In genomic region chr12:14373202-14373601, GRCh38 we compare ENCODE assay signal across 10 cellular contexts. TPM values are rescaled to one million over a fixed set of nuclear protein-coding genes. Genes with fewer than 3 reads are reported as not detected.
DNase-seq lines count a peak whose midpoint lies in the region; ATAC-seq lines count a peak whose summit lies in the region.
"Had no signal": no experiment of that assay in that cellular context is flagged by ENCODE, and none has a peak within 500 bp of the region (broad histone marks: within the 10 kb centered on the region; RNA-seq: fewer than 3 reads in every experiment).

No MANE protein-coding gene starts in this region.

- no peaks in the 10 kb centered on the region for H3K27me3 Mint-ChIP-seq in activated T-cell treated with anti-CD3 and anti-CD28 coated beads, Interleukin-2, amount 50 U/mL, for 72 hours (ENCODE audit: low read depth)
- H3K27me3 Mint-ChIP-seq in stimulated activated naive CD8-positive, alpha-beta T cell treated with anti-CD3 and anti-CD28 coated beads, Interleukin-15, amount 100 ng/mL, for 72 hours, result no peaks in the 10 kb centered on the region

- no peak for DNase-seq in activated T-cell treated with anti-CD3 and anti-CD28 coated beads, Interleukin-2, amount 50 U/mL, for 72 hours
- DNase-seq in activated T-cell treated with anti-CD3 and anti-CD28 coated beads for 4 hours, result no peak
- DNase-seq in activated naive CD4-positive, alpha-beta T cell treated with anti-CD3 and anti-CD28 coated beads, Interleukin-2, amount 50 U/mL, for 72 hours (ENCODE audit: low spot score in 2 of 2), result no peak
- peak; percentile 38 for DNase-seq in iris pigment epithelial cell (ENCODE audit: low read depth)
- DNase-seq in stimulated activated naive CD8-positive, alpha-beta T cell treated with anti-CD3 and anti-CD28 coated beads, Interleukin-15, amount 100 ng/mL, for 72 hours, result no peak
- DNase-seq in Kasumi-1 (lab: John Stamatoyannopoulos, UW), result no peak
- no peak for DNase-seq in SKM-1 (lab: John Stamatoyannopoulos, UW; ENCODE audit: unreplicated experiment)
- DNase-seq: heart right ventricle, NCI-H446 treated with DMSO at 0.1 percent for 48 hours had no signal

- peaks cover 69% of the 10 kb centered on the region for H3K4me1 Mint-ChIP-seq in activated T-cell treated with anti-CD3 and anti-CD28 coated beads, Interleukin-2, amount 50 U/mL, for 72 hours (ENCODE audit: low read depth)
- H3K4me1 Mint-ChIP-seq in stimulated activated naive CD8-positive, alpha-beta T cell treated with anti-CD3 and anti-CD28 coated beads, Interleukin-15, amount 100 ng/mL, for 72 hours, result peaks cover 59% of the 10 kb centered on the region

- H3K36me3 Mint-ChIP-seq in activated T-cell treated with anti-CD3 and anti-CD28 coated beads, Interleukin-2, amount 50 U/mL, for 72 hours (ENCODE audit: insufficient read depth in 2 of 2), result peaks cover 4 to 24% of the 10 kb centered on the region in 2 donors
- peaks cover 13 to 40% of the 10 kb centered on the region in 2 donors for H3K36me3 Mint-ChIP-seq in activated naive CD4-positive, alpha-beta T cell treated with anti-CD3 and anti-CD28 coated beads, Interleukin-2, amount 50 U/mL, for 72 hours

- peak overlapping the region; percentile 98 for H3K27ac Mint-ChIP-seq in activated T-cell treated with anti-CD3 and anti-CD28 coated beads, Interleukin-2, amount 50 U/mL, for 72 hours
- H3K27ac Mint-ChIP-seq in activated naive CD4-positive, alpha-beta T cell treated with anti-CD3 and anti-CD28 coated beads, Interleukin-2, amount 50 U/mL, for 72 hours, result peak overlapping the region; percentile 25 to 94
- peak overlapping the region; percentile 75 to 97 for H3K27ac Mint-ChIP-seq in stimulated activated naive CD8-positive, alpha-beta T cell treated with anti-CD3 and anti-CD28 coated beads, Interleukin-15, amount 100 ng/mL, for 72 hours

- H3K4me3 Mint-ChIP-seq in activated T-cell treated with anti-CD3 and anti-CD28 coated beads, Interleukin-2, amount 50 U/mL, for 72 hours, result peak overlapping the region; percentile 63 to 89
- peak overlapping the region; percentile 56 to 72 for H3K4me3 Mint-ChIP-seq in stimulated activated naive CD8-positive, alpha-beta T cell treated with anti-CD3 and anti-CD28 coated beads, Interleukin-15, amount 100 ng/mL, for 72 hours

- no peaks in the 10 kb centered on the region for H3K9me3 Mint-ChIP-seq in activated T-cell treated with anti-CD3 and anti-CD28 coated beads, Interleukin-2, amount 50 U/mL, for 72 hours
- H3K9me3 Mint-ChIP-seq in activated naive CD4-positive, alpha-beta T cell treated with anti-CD3 and anti-CD28 coated beads, Interleukin-2, amount 50 U/mL, for 72 hours, result peaks cover 0 to 7% of the 10 kb centered on the region in 2 donors
- no peaks in the 10 kb centered on the region for H3K9me3 Mint-ChIP-seq in stimulated activated naive CD8-positive, alpha-beta T cell treated with anti-CD3 and anti-CD28 coated beads, Interleukin-15, amount 100 ng/mL, for 72 hours

- peak in 1 of 2 donors; percentile 50 for ATAC-seq in activated T-cell treated with anti-CD3 and anti-CD28 coated beads, Interleukin-2, amount 50 U/mL, for 72 hours (replicated peaks in 1 of 2)
- ATAC-seq in activated naive CD4-positive, alpha-beta T cell treated with anti-CD3 and anti-CD28 coated beads, Interleukin-2, amount 50 U/mL, for 72 hours, result peak; percentile 42 to 69
- no peak for ATAC-seq in stimulated activated naive CD8-positive, alpha-beta T cell treated with anti-CD3 and anti-CD28 coated beads, Interleukin-15, amount 100 ng/mL, for 72 hours
- no peak for ATAC-seq in HG03196 (IDR thresholded peaks at IDR 0.05; ENCODE audit: unreplicated experiment)

RNA-seq across cellular contexts. Expression of gene ATF7IP, which starts 7.7 kb away (rescaled TPM):
- 100 to 1,000 TPM; 129 to 139 TPM for total RNA-seq in activated T-cell treated with anti-CD3 and anti-CD28 coated beads, Interleukin-2, amount 50 U/mL, for 72 hours
- total RNA-seq in activated naive CD4-positive, alpha-beta T cell treated with anti-CD3 and anti-CD28 coated beads, Interleukin-2, amount 50 U/mL, for 72 hours, result 10 to 100 TPM; 78.1 to 85.5 TPM

Comparison
In these comparisons a context has a peak if more than half of its experiments do, and no peak if none do; other contexts are left out.
1. ATAC-seq: peak in activated naive CD4-positive, alpha-beta T cell treated with anti-CD3 and anti-CD28 coated beads, Interleukin-2, amount 50 U/mL, for 72 hours (2 of 2); none in stimulated activated naive CD8-positive, alpha-beta T cell treated with anti-CD3 and anti-CD28 coated beads, Interleukin-15, amount 100 ng/mL, for 72 hours (single experiment) and HG03196 (single experiment).
2. Peak in every context shown above with its lines, with median percentiles within 50 percentile points of each other: H3K27ac Mint-ChIP-seq.